In the genomic region with DNA sequence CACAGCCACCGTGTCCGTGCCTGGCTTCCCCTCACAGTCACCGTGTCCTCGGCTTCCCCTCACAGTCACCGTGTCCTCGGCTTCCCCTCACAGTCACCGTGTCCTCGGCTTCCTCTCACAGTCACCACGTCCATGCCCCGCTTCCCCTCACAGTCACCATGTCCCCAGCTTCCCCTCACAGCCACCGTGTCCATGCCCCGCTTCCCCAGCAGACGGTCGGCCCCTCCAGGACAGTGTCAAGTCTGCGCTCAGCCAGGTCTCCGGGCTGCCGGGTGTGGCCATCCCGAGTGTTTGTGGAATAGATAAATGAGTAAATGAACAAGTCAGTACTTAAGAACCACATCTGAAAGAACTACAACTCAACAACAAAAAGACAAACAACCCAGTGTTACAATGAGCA, we compare ENCODE assay signal across 21 cellular contexts. TPM values are rescaled to one million over a fixed set of nuclear protein-coding genes. Genes with fewer than 3 reads are reported as not detected.
"Had no signal": no experiment of that assay in that cellular context is flagged by ENCODE, and none has a peak within 500 bp of the region (broad histone marks: within the 10 kb centered on the region; RNA-seq: fewer than 3 reads in every experiment).

No MANE protein-coding gene starts in this region.

- ATAC-seq: T-cell had no signal

- DNase-seq: KBM-7, MV-4-11, NCI-H1048, NCI-H1105, NCI-H1417, NCI-H1436 treated with DMSO at 0.1 percent for 48 hours, NCI-H1694, NCI-H187 treated with DMSO at 0.1 percent for 48 hours, NCI-H2029 treated with DMSO at 0.1 percent for 48 hours, NCI-H2107, NCI-H2227 treated with DMSO at 0.1 percent for 48 hours, NCI-H524, NCI-H69, NCI-H774, SHP77, SK-N-SH, SW 1271, T-cell had no signal

- H3K4me3 Mint-ChIP-seq: T-cell had no signal

- H3K4me1 Mint-ChIP-seq: T-cell had no signal

- H3K9me3 ChIP-seq: SK-N-SH had no signal

- H3K27ac Mint-ChIP-seq: T-cell had no signal

- H3K36me3 Mint-ChIP-seq: T-cell had no signal

- H3K9me3 Mint-ChIP-seq: T-cell had no signal

RNA-seq across cellular contexts. Expression of gene WNT7B, which starts 23.8 kb away (rescaled TPM):
- total RNA-seq: LHCN-M2, NCI-H460, SK-MEL-5 had no signal
